In genomic region chr6:87944541-87944954, GRCh38 we compare ENCODE assay signal across 8 cellular contexts.
DNase-seq lines count a peak whose midpoint lies in the region; ATAC-seq and TF ChIP-seq lines count a peak whose summit lies in the region.

No MANE protein-coding gene starts in this region.

- H3K27me3 ChIP-seq in sigmoid colon: no peaks in the 10 kb centered on the region

- H3K4me3 ChIP-seq in epithelial cell of proximal tubule (ENCODE audit: low read depth, low read length) (no peak overlapping the region), sigmoid colon (no peak overlapping the region)

- H3K27ac ChIP-seq in sigmoid colon: peak overlapping the region in 2 of 4 donors; percentile 13 to 46

- in situ Hi-C loops in G401 (cut with HindIII; ENCODE audit: low sequenced_read_pairs): no loop called here

- DNase-seq in G401 (ENCODE audit: low spot score): peak; percentile 76
- peak; percentile 97 for DNase-seq in NCI-H446 treated with DMSO at 0.1 percent for 48 hours (lab: John Stamatoyannopoulos, UW)
- no peak for DNase-seq in epithelial cell of proximal tubule (ENCODE audit: low read depth)
- DNase-seq in occipital lobe (lab: John Stamatoyannopoulos, UW): peak; percentile 32
- DNase-seq in sigmoid colon: no peak
- DNase-seq in GF-D8 (lab: John Stamatoyannopoulos, UW): no peak
- DNase-seq in amniotic stem cell (lab: John Stamatoyannopoulos, UW): no peak

- intact Hi-C loops in sigmoid colon (cut with DNase I): no loop called here

- H3K36me3 ChIP-seq in sigmoid colon: no peaks in the 10 kb centered on the region

- TF ChIP-seq EP300 in sigmoid colon (IDR thresholded peaks at IDR 0.05): no peak

- ATAC-seq in HG03175 (IDR thresholded peaks at IDR 0.05; ENCODE audit: unreplicated experiment): no peak

- TF ChIP-seq CTCF in epithelial cell of proximal tubule (conservative IDR thresholded peaks at IDR 0.05; ENCODE audit: low read depth, low read length): peak; percentile 37
- no peak for TF ChIP-seq CTCF in sigmoid colon (IDR thresholded peaks at IDR 0.05)

- peaks cover 0 to 25% (median 16%) of the 10 kb centered on the region in 4 donors for H3K4me1 ChIP-seq in sigmoid colon

- H3K9me3 ChIP-seq in sigmoid colon: no peaks in the 10 kb centered on the region

- WGBS in sigmoid colon, 2 donors: 51 to 68% methylated on average over 5 of the region's 5 CpGs

- TF ChIP-seq POLR2A in sigmoid colon (IDR thresholded peaks at IDR 0.05): no peak

Comparison
In these comparisons a context has a peak if more than half of its experiments do, and no peak if none do; other contexts are left out.
1. DNase-seq: peak in G401 (single experiment), NCI-H446 treated with DMSO at 0.1 percent for 48 hours (single experiment) and occipital lobe (single experiment); none in epithelial cell of proximal tubule (single experiment), sigmoid colon (single experiment), GF-D8 (single experiment) and amniotic stem cell (single experiment).